17 cellular contexts compared by ENCODE assay signal in the genomic region with DNA sequence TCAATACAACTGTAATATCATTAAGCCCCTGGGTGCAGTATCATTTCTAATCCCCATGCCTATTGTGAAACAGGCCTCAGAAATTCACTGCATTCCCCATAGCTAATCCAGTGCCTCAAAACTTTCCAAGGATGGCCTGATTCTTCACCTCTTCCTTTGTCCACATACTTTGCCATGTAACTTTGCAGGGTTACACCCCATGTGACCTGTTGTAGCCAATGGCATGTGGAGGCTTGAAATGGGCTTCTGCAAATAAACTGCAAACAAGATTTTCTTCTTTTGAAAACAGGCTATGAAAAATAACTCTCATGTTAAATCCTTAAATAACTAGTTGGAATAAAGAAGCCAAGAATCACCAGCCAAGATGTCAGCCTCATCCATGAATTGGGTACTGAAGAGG.
"Had no signal": no experiment of that assay in that cellular context is flagged by ENCODE, and none has a peak within 500 bp of the region (broad histone marks: within the 10 kb centered on the region; RNA-seq: fewer than 3 reads in every experiment).

No MANE protein-coding gene starts in this region.

- DNase-seq: dorsolateral prefrontal cortex; effector CD4-positive, alpha-beta T cell; hypothalamus; kidney; mesenchymal stem cell; mucosa of descending colon; naive B cell; nucleus accumbens; sigmoid colon; stimulated activated CD4-positive, alpha-beta T cell treated with anti-CD3 and anti-CD28 coated beads, Interleukin-2, amount 100 ng/mL, for 24 hours; stimulated activated CD4-positive, alpha-beta T cell treated with anti-CD3 and anti-CD28 coated beads, Interleukin-4, amount 100 ng/mL, for 24 hours; stimulated activated naive CD4-positive, alpha-beta T cell treated with Interleukin-2 at 50 U/mL for 16 hours; substantia nigra; upper lobe of left lung had no signal

- ATAC-seq: left lobe of liver; mucosa of descending colon; natural killer cell treated with Interleukin-12 subunit alpha and Interleukin-12 subunit beta and Interleukin-15 and Interleukin-18, amount 100 ng/mL, for 72 hours; stimulated activated effector memory CD8-positive, alpha-beta T cell treated with anti-CD3 and anti-CD28 coated beads, Interleukin-12 subunit alpha, Interleukin-12 subunit beta, amount 100 ng/mL, for 72 hours had no signal
